Comparison of ENCODE assay signal across 12 cellular contexts in genomic region chr5:139395844-139396640, GRCh38.
DNase-seq lines count a peak whose midpoint lies in the region; ATAC-seq and TF ChIP-seq lines count a peak whose summit lies in the region.
"Had no signal": no experiment of that assay in that cellular context is flagged by ENCODE, and none has a peak within 500 bp of the region (broad histone marks: within the 10 kb centered on the region; RNA-seq: fewer than 3 reads in every experiment).

No MANE protein-coding gene starts in this region.

- CTCF ChIA-PET in activated naive CD4-positive, alpha-beta T cell treated with anti-CD3 and anti-CD28 coated beads, Interleukin-2, amount 10 ng/mL, durations not matched to agents 7 days and 5 days (lab: Charles Lee): interaction anchor here (1.3 to 1.6 kb wide), 2 partner anchors 15 to 118 kb away, joined by 3 read pairs; no protein-coding TSS in a partner anchor

- peaks cover 42% of the 10 kb centered on the region for H3K4me1 Mint-ChIP-seq in activated naive CD4-positive, alpha-beta T cell treated with anti-CD3 and anti-CD28 coated beads, Interleukin-2, amount 10 ng/mL, durations not matched to agents 7 days and 5 days
- H3K4me1 Mint-ChIP-seq in stimulated activated effector memory CD8-positive, alpha-beta T cell treated with anti-CD3 and anti-CD28 coated beads, Interleukin-12 subunit alpha, Interleukin-12 subunit beta, amount 100 ng/mL, for 72 hours: peaks cover 61% of the 10 kb centered on the region

- no peak for ATAC-seq in stimulated activated effector memory CD8-positive, alpha-beta T cell treated with anti-CD3 and anti-CD28 coated beads, Interleukin-12 subunit alpha, Interleukin-12 subunit beta, amount 100 ng/mL, for 72 hours
- ATAC-seq: left lung had no signal

- H3K36me3 ChIP-seq in NT2/D1 (ENCODE audit: insufficient read depth, insufficient read length, low read length): no peaks in the 10 kb centered on the region
- H3K36me3 ChIP-seq: left lung, prostate gland, thyroid gland had no signal

- peaks cover 11% of the 10 kb centered on the region for H3K4me1 ChIP-seq in NT2/D1 (ENCODE audit: insufficient read depth, insufficient read length)

- peaks cover 16% of the 10 kb centered on the region for H3K27me3 ChIP-seq in NT2/D1 (ENCODE audit: insufficient read depth, insufficient read length)
- H3K27me3 ChIP-seq: thyroid gland had no signal

- peaks cover 10% of the 10 kb centered on the region; the same call in 1 of the 2 replicates for H3K9me3 ChIP-seq in NT2/D1 (ENCODE audit: insufficient read depth, low read length)
- H3K9me3 ChIP-seq: left lung, prostate gland, thyroid gland had no signal

- no peak for DNase-seq in activated naive CD4-positive, alpha-beta T cell treated with anti-CD3 and anti-CD28 coated beads, Interleukin-2, amount 10 ng/mL, durations not matched to agents 7 days and 5 days
- DNase-seq in activated naive CD4-positive, alpha-beta T cell treated with Interleukin-2 at 50 U/mL for 16 hours: no peak
- DNase-seq in NT2/D1 (ENCODE audit: low read depth, low spot score): no peak
- DNase-seq in fibroblast of mammary gland (ENCODE audit: low read depth): peak; percentile 42
- no peak for DNase-seq in stimulated activated effector memory CD8-positive, alpha-beta T cell treated with anti-CD3 and anti-CD28 coated beads, Interleukin-12 subunit alpha, Interleukin-12 subunit beta, amount 100 ng/mL, for 72 hours (ENCODE audit: low spot score in 2 of 2)
- DNase-seq in 8988T: no peak
- DNase-seq in GF-D8 (lab: John Stamatoyannopoulos, UW): no peak
- no peak for DNase-seq in AG08395 (ENCODE audit: low spot score)
- DNase-seq: left lung, thyroid gland had no signal

- peak overlapping the region; percentile 55 for H3K27ac Mint-ChIP-seq in activated naive CD4-positive, alpha-beta T cell treated with anti-CD3 and anti-CD28 coated beads, Interleukin-2, amount 10 ng/mL, durations not matched to agents 7 days and 5 days
- no peak overlapping the region for H3K27ac Mint-ChIP-seq in stimulated activated effector memory CD8-positive, alpha-beta T cell treated with anti-CD3 and anti-CD28 coated beads, Interleukin-12 subunit alpha, Interleukin-12 subunit beta, amount 100 ng/mL, for 72 hours

- H3K27me3 Mint-ChIP-seq in activated naive CD4-positive, alpha-beta T cell treated with anti-CD3 and anti-CD28 coated beads, Interleukin-2, amount 10 ng/mL, durations not matched to agents 7 days and 5 days: peaks cover 30% of the 10 kb centered on the region

- H3K36me3 Mint-ChIP-seq in activated naive CD4-positive, alpha-beta T cell treated with anti-CD3 and anti-CD28 coated beads, Interleukin-2, amount 10 ng/mL, durations not matched to agents 7 days and 5 days: peaks cover 4% of the 10 kb centered on the region
- H3K36me3 Mint-ChIP-seq in stimulated activated effector memory CD8-positive, alpha-beta T cell treated with anti-CD3 and anti-CD28 coated beads, Interleukin-12 subunit alpha, Interleukin-12 subunit beta, amount 100 ng/mL, for 72 hours: peaks cover 54% of the 10 kb centered on the region

- no peak overlapping the region for H3K4me3 ChIP-seq in NT2/D1 (ENCODE audit: insufficient read length, low read depth)
- no peak overlapping the region for H3K4me3 ChIP-seq in fibroblast of mammary gland (ENCODE audit: control insufficient read depth, low read depth, low read length)
- H3K4me3 ChIP-seq: SK-N-MC, thyroid gland had no signal

- peak overlapping the region; percentile 42 for H3K9ac ChIP-seq in NT2/D1 (ENCODE audit: insufficient read length, low read depth)

- H3K9me3 Mint-ChIP-seq in activated naive CD4-positive, alpha-beta T cell treated with anti-CD3 and anti-CD28 coated beads, Interleukin-2, amount 10 ng/mL, durations not matched to agents 7 days and 5 days: no peaks in the 10 kb centered on the region
- H3K9me3 Mint-ChIP-seq in stimulated activated effector memory CD8-positive, alpha-beta T cell treated with anti-CD3 and anti-CD28 coated beads, Interleukin-12 subunit alpha, Interleukin-12 subunit beta, amount 100 ng/mL, for 72 hours: no peaks in the 10 kb centered on the region

- no peak for TF ChIP-seq CTCF in fibroblast of mammary gland (conservative IDR thresholded peaks at IDR 0.05; ENCODE audit: control insufficient read depth, insufficient read depth, low read depth, low read length)

- peak overlapping the region; percentile 8 for H3K4me3 Mint-ChIP-seq in activated naive CD4-positive, alpha-beta T cell treated with anti-CD3 and anti-CD28 coated beads, Interleukin-2, amount 10 ng/mL, durations not matched to agents 7 days and 5 days
- H3K4me3 Mint-ChIP-seq in stimulated activated effector memory CD8-positive, alpha-beta T cell treated with anti-CD3 and anti-CD28 coated beads, Interleukin-12 subunit alpha, Interleukin-12 subunit beta, amount 100 ng/mL, for 72 hours: peak overlapping the region; percentile 99
